ENCODE assay signal across 11 cellular contexts in genomic region chr10:50613150-50613549, GRCh38. TPM values are rescaled to one million over a fixed set of nuclear protein-coding genes. Genes with fewer than 3 reads are reported as not detected.
A peak's percentile ranks its signal among the peaks of the same experiment; 100 is the strongest.
DNase-seq lines count a peak whose midpoint lies in the region; ATAC-seq and TF ChIP-seq lines count a peak whose summit lies in the region.
"Had no signal": no experiment of that assay in that cellular context is flagged by ENCODE, and none has a peak within 500 bp of the region (broad histone marks: within the 10 kb centered on the region; RNA-seq: fewer than 3 reads in every experiment).

No MANE protein-coding gene starts in this region.

- no TSS peak for BruUV-seq in IMR-90 (replicated peaks; lab: Mats Ljungman, UMichigan)

- H3K56ac ChIP-seq in IMR-90 (ENCODE audit: extremely low read depth, insufficient read depth, low read length), result no peak overlapping the region

- H4K91ac ChIP-seq in IMR-90 (ENCODE audit: insufficient read depth, low read depth, low read length), result no peak overlapping the region

- WGBS in IMR-90 (ENCODE audit: extremely low coverage in 2 of 2, insufficient read length in 1 of 2), 2 experiments, result 33% methylated on average over 1 of the region's 2 CpGs; no CpG with 5 or more reads in 1 of the 2 experiments

- DNase-seq in IMR-90 (no peak), thoracic aorta (ENCODE audit: low spot score) (no peak), AG08395 (ENCODE audit: low spot score) (no peak), NCI-H2081 (lab: John Stamatoyannopoulos, UW) (no peak), Kasumi-1 (lab: John Stamatoyannopoulos, UW) (no peak)
- DNase-seq: activated CD4-positive, CD25-positive, alpha-beta regulatory T cell treated with anti-CD3 and anti-CD28 coated beads, Interleukin-2, amount 50 U/mL, for 72 hours; effector CD4-positive, alpha-beta T cell; SIG-M5; stimulated activated CD4-positive, alpha-beta T cell treated with anti-CD3 and anti-CD28 coated beads, Interleukin-4, amount 100 ng/mL, for 4 hours had no signal

- H3K4me1 ChIP-seq in IMR-90 (ENCODE audit: control insufficient read depth, insufficient read depth, low read length) (no peaks in the 10 kb centered on the region), thoracic aorta (ENCODE audit: control insufficient read depth in 1 of 2, low read depth in 2 of 2) (peaks cover 10 to 32% of the 10 kb centered on the region in 2 donors)

- no peak overlapping the region for H3K18ac ChIP-seq in IMR-90 (ENCODE audit: low read depth, low read length)

- in situ Hi-C loops in IMR-90 (cut with MboI; ENCODE audit: low sequenced_read_pairs), result no loop called here

- no peak overlapping the region for H2BK20ac ChIP-seq in IMR-90 (ENCODE audit: low read depth, low read length)

- no peak overlapping the region for H2AK9ac ChIP-seq in IMR-90 (replicated peaks; ENCODE audit: low read depth, low read length, poor library complexity)

- no peak for TF ChIP-seq RAD21 in IMR-90 (IDR thresholded peaks at IDR 0.05; ENCODE audit: low read length)

- no peak overlapping the region for H3K4ac ChIP-seq in IMR-90 (ENCODE audit: low read depth, low read length)

- TF ChIP-seq POLR2A in IMR-90 (IDR thresholded peaks at IDR 0.05; ENCODE audit: low read depth, low read length), result no peak

- H3K4me3 ChIP-seq in IMR-90 (ENCODE audit: insufficient read depth, low read depth, low read length) (no peak overlapping the region), thoracic aorta (no peak overlapping the region)

- peak; percentile 86 for ATAC-seq in GM18907 (IDR thresholded peaks at IDR 0.05; ENCODE audit: unreplicated experiment)
- peak; percentile 72 for ATAC-seq in HG02588 (IDR thresholded peaks at IDR 0.05; ENCODE audit: unreplicated experiment)
- no peak for ATAC-seq in IMR-90 (ENCODE audit: low read depth)
- ATAC-seq in thoracic aorta (ENCODE audit: insufficient number of reproducible peaks, low FRiP score, low read depth), result peak; percentile 18

- no peak overlapping the region for H3K14ac ChIP-seq in IMR-90 (replicated peaks; ENCODE audit: low read depth, low read length)

- dilution Hi-C loops in IMR-90 (cut with HindIII; ENCODE audit: low sequenced_read_pairs, unreplicated experiment), result no loop called here

- POLR2A ChIA-PET in IMR-90 (lab: Charles Lee; ENCODE audit: unreplicated experiment), result no interaction called here

- intact Hi-C loops in IMR-90 (cut with micrococcal nuclease), result no loop called here

- no peak overlapping the region for H3K27ac ChIP-seq in IMR-90 (ENCODE audit: insufficient read depth, low read length)
- peak overlapping the region in 1 of 2 donors; percentile 4 for H3K27ac ChIP-seq in thoracic aorta

- no peak overlapping the region for H4K8ac ChIP-seq in IMR-90 (ENCODE audit: low read depth in 2 of 2, low read length in 2 of 2)

- H2BK5ac ChIP-seq in IMR-90 (ENCODE audit: low read depth, low read length, poor library complexity, severe bottlenecking), result no peak overlapping the region

- H2AK5ac ChIP-seq in IMR-90 (ENCODE audit: low read depth, low read length), result no peak overlapping the region

- H3K9ac ChIP-seq in IMR-90 (ENCODE audit: low read depth, low read length), result no peak overlapping the region

- no peak overlapping the region for H2BK15ac ChIP-seq in IMR-90 (ENCODE audit: low read depth, low read length)

- CTCF ChIA-PET in IMR-90 (lab: Yijun Ruan, JAX), result no interaction called here

- H3K23ac ChIP-seq in IMR-90 (ENCODE audit: low read depth, low read length), result peak overlapping the region; percentile 42; the same call in 1 of the 2 replicates

- H3K9me1 ChIP-seq in IMR-90 (ENCODE audit: insufficient read depth, low read length), result peaks cover 6% of the 10 kb centered on the region; the same call in 1 of the 2 replicates

- TF ChIP-seq CTCF in IMR-90 (conservative IDR thresholded peaks at IDR 0.05; ENCODE audit: low read depth, low read length) (no peak), thoracic aorta (IDR thresholded peaks at IDR 0.05) (no peak)

- H4K20me1 ChIP-seq in IMR-90 (ENCODE audit: insufficient read depth, low read length), result peaks cover 39% of the 10 kb centered on the region

- H3K9me3 ChIP-seq in IMR-90 (ENCODE audit: control insufficient read depth, insufficient read depth, low read length), result no peaks in the 10 kb centered on the region
- H3K9me3 ChIP-seq in thoracic aorta, result no peaks in the 10 kb centered on the region

- H3K27me3 ChIP-seq in IMR-90 (ENCODE audit: control insufficient read depth, insufficient read depth, low read length) (no peaks in the 10 kb centered on the region), thoracic aorta (replicated peaks; ENCODE audit: insufficient read depth) (no peaks in the 10 kb centered on the region)

- H3K4me2 ChIP-seq in IMR-90 (ENCODE audit: low read depth, low read length), result no peak overlapping the region

- no peak overlapping the region for H2BK120ac ChIP-seq in IMR-90 (ENCODE audit: low read depth, low read length)

- H3K36me3 ChIP-seq in IMR-90 (ENCODE audit: control insufficient read depth, insufficient read depth, low read length) (no peaks in the 10 kb centered on the region), thoracic aorta (no peaks in the 10 kb centered on the region)

- no peak overlapping the region for H4K5ac ChIP-seq in IMR-90 (ENCODE audit: low read depth, low read length)

- no peak overlapping the region for H2AFZ ChIP-seq in IMR-90 (replicated peaks; ENCODE audit: low read length, poor library complexity)

- peaks cover 34 to 61% of the 10 kb centered on the region in 2 experiments for H3K79me1 ChIP-seq in IMR-90 (ENCODE audit: low read depth in 1 of 2, low read length in 2 of 2)

TF ChIP-seq in IMR-90, 13 proteins besides CTCF, POLR2A, EP300 and RAD21:
- no peak for TF ChIP-seq RFX5 (IDR thresholded peaks at IDR 0.05; ENCODE audit: low read depth, low read length)
- TF ChIP-seq BHLHE40 (IDR thresholded peaks at IDR 0.05; ENCODE audit: low read depth, low read length), result no peak
- TF ChIP-seq RCOR1 (IDR thresholded peaks at IDR 0.05; ENCODE audit: insufficient replicate concordance, low read length), result no peak
- TF ChIP-seq SMC3 (IDR thresholded peaks at IDR 0.05; ENCODE audit: low read depth, low read length), result no peak
- TF ChIP-seq FOS (IDR thresholded peaks at IDR 0.05; ENCODE audit: low read depth, low read length), result no peak
- TF ChIP-seq USF2 (IDR thresholded peaks at IDR 0.05; ENCODE audit: low read depth, low read length), result no peak
- TF ChIP-seq MXI1 (IDR thresholded peaks at IDR 0.05; ENCODE audit: borderline replicate concordance, low read depth, low read length), result no peak
- no peak for TF ChIP-seq NFE2L2 (IDR thresholded peaks at IDR 0.05; ENCODE audit: low read depth, low read length)
- TF ChIP-seq CHD1 (IDR thresholded peaks at IDR 0.05; ENCODE audit: low read depth, low read length), result no peak
- TF ChIP-seq CEBPB (IDR thresholded peaks at IDR 0.05; ENCODE audit: low read depth, low read length), result no peak
- TF ChIP-seq MAZ (IDR thresholded peaks at IDR 0.05; ENCODE audit: borderline replicate concordance, low read depth, low read length), result no peak
- no peak for TF ChIP-seq MAFK (IDR thresholded peaks at IDR 0.05; ENCODE audit: low read depth, low read length)
- no peak for TF ChIP-seq ELK1 (IDR thresholded peaks at IDR 0.05; ENCODE audit: borderline replicate concordance, low read depth, low read length)

RNA-seq across cellular contexts. Expression of gene SGMS1, which starts 10.6 kb away (rescaled TPM):
- total RNA-seq in IMR-90 (2012; rRNA removed) (26.7 and 30.8 TPM in 2 replicates), thoracic aorta (10 to 100 TPM; 60.5 to 92.3 TPM)
- 9.8 and 12.1 TPM in 2 replicates for polyA plus RNA-seq in IMR-90 (2012; rRNA removed)
- polyA plus RNA-seq in IMR-90 (2012; cell fraction: cytosol; rRNA removed), result 7.5 and 12.1 TPM in 2 replicates
- 6.0 and 7.7 TPM in 2 replicates for polyA plus RNA-seq in IMR-90 (2012; cell fraction: nucleus; rRNA removed; ENCODE audit: low replicate concordance)
